Comparison of ENCODE assay signal across 35 cellular contexts in the genomic region with DNA sequence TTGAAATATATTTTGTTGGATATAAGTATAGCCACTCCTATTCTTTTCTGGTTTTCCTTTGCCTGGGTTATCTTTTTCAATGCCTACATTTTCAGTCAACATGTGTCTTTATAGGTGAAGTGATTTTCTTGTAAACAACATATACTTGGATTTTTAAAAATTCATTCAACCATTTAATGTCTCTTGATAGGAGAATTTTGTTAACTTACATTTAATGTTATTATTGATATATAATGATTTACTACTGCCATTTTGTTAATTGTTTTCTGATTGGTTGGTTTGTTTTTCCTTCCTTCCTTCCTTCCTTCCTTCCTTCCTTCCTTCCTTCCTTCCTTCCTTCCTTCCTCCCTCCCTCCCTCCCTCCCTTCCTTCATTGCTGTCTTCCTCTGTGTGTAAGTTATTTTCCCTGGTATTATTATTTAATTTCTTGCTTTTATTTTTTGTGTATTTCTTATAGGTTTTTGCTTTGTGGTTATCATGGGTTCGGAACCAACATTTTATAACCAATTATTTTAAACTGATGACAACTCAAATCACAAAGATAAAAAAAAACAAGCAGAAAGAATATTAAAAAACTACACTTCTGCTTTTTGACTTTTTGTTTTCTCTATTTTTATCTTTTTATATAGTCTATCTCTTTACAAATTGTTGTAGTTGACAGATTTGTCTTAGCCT.
"Had no signal": no experiment of that assay in that cellular context is flagged by ENCODE, and none has a peak within 500 bp of the region (broad histone marks: within the 10 kb centered on the region; RNA-seq: fewer than 3 reads in every experiment).

No MANE protein-coding gene starts in this region.

- H3K27me3 ChIP-seq: MG63 had no signal

- DNase-seq: Karpas-422, Kasumi-1, MG63, MM.1S, MV-4-11, NCI-H1048, NCI-H1092, NCI-H1092 treated with DMSO at 0.1 percent for 48 hours, NCI-H1105, NCI-H1105 treated with DMSO at 0.1 percent for 48 hours, NCI-H1417, NCI-H1417 treated with DMSO at 0.1 percent for 48 hours, NCI-H1436, NCI-H1436 treated with DMSO at 0.1 percent for 48 hours, NCI-H146, NCI-H1694, NCI-H1694 treated with DMSO at 0.1 percent for 48 hours, NCI-H187, NCI-H187 treated with DMSO at 0.1 percent for 48 hours, NCI-H1930, NCI-H2029, NCI-H2029 treated with DMSO at 0.1 percent for 48 hours, NCI-H2081, NCI-H2081 treated with DMSO at 0.1 percent for 48 hours, NCI-H2107, NCI-H2171, NCI-H2171 treated with DMSO at 0.1 percent for 48 hours, NCI-H2227 treated with DMSO at 0.1 percent for 48 hours, NCI-H226, NCI-H345, NCI-H446, NCI-H446 treated with DMSO at 0.1 percent for 48 hours, NCI-H510A, NCI-H510A treated with DMSO at 0.1 percent for 48 hours, NCI-H524 had no signal

- H3K36me3 ChIP-seq: MG63 had no signal

- H3K9me3 ChIP-seq: MG63 had no signal

- H3K4me3 ChIP-seq: MG63 had no signal
